In the genomic region with DNA sequence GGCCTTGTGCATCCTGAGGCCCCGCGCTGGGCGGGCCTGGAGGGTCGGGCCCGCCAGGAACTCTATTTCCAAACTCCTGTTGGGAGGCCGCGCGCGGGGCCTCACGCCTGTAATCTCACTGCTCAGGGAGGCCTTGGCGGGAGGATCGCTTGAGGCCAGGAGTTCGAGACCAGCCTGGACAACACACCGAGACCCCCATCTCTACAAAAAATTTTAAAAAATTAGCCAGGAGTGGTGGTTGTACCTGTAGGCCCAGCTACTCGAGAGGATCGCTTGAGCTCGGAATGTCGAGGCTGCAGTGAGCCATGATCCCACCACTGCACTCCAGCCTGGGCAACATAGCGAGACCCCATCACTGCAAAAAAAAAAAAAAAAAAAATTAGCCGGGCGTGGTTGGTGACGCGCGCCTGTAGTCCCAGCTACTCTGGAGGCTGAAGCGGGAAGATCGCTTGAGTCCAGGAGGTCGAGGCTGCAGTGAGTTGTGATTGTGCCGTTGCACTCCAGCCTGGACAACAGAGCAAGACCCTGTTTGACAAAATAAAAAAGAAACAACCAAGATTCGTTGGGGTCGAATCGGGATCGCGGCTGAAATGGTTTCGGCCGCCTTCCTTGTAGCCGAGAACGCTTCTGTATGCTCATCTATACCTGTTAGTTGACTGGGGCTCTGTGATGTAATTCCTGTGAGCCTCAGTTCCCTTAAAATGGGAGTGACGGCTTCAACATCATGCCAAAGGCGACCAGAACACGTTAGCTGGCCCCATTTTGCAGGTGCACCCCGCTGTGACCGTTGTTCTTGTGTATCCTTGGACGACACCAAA, we compare ENCODE assay signal across 1 cellular context.
A peak's percentile ranks its signal among the peaks of the same experiment; 100 is the strongest.
TF ChIP-seq lines count a peak whose summit lies in the region.

No MANE protein-coding gene starts in this region.

TF ChIP-seq in HEK293, 187 proteins besides CTCF, POLR2A, EP300 and RAD21 (continued from another document and continues in another):
- TF ChIP-seq ZIC2 (tag by site-specific recombination; IDR thresholded peaks at IDR 0.05) (peak; percentile 63; the same call in 1 of the 2 replicates), ZNF76 (tag by site-specific recombination; IDR thresholded peaks at IDR 0.05; ENCODE audit: borderline replicate concordance, low read depth) (no peak), ZNF391 (tag by site-specific recombination; IDR thresholded peaks at IDR 0.05; ENCODE audit: borderline replicate concordance, low read depth) (peak; percentile 30; the same call in 1 of the 2 replicates), ZNF707 (tag by site-specific recombination; IDR thresholded peaks at IDR 0.05) (0 out of 2 replicates have a peak, but pooled peaks have one; percentile 48), SCRT2 (tag by site-specific recombination; IDR thresholded peaks at IDR 0.05) (no peak), ZBTB6 (tag by site-specific recombination; IDR thresholded peaks at IDR 0.05) (0 out of 2 replicates have a peak, but pooled peaks have one; percentile 7), ZBTB7A (tag by site-specific recombination; IDR thresholded peaks at IDR 0.05; ENCODE audit: low read depth) (no peak; the same call in 1 of the 2 replicates), ZNF549 (tag by site-specific recombination; IDR thresholded peaks at IDR 0.05) (no peak), ZNF830 (tag by site-specific recombination; IDR thresholded peaks at IDR 0.05; ENCODE audit: low read depth) (no peak), SP3 (tag by site-specific recombination; IDR thresholded peaks at IDR 0.05) (peak; percentile 55; the same call in 1 of the 2 replicates), ZSCAN30 (tag by site-specific recombination; IDR thresholded peaks at IDR 0.05) (peak; percentile 1; the same call in 1 of the 2 replicates), ZNF645 (tag by site-specific recombination; IDR thresholded peaks at IDR 0.05) (no peak), ZBTB11 (tag by site-specific recombination; conservative IDR thresholded peaks at IDR 0.05; ENCODE audit: low read depth) (peak; percentile 55), ZNF555 (tag by site-specific recombination; conservative IDR thresholded peaks at IDR 0.05) (no peak), ZNF169 (tag by site-specific recombination; IDR thresholded peaks at IDR 0.05) (no peak), ZNF121 (tag by site-specific recombination; IDR thresholded peaks at IDR 0.05) (peak; percentile 100), ZNF324 (tag by site-specific recombination; IDR thresholded peaks at IDR 0.05) (0 out of 2 replicates have a peak, but pooled peaks have one; percentile 10), GLIS2 (tag by site-specific recombination; IDR thresholded peaks at IDR 0.05) (0 out of 2 replicates have a peak, but pooled peaks have one; percentile 7), PBX3 (CRISPR knock-in tag; IDR thresholded peaks at IDR 0.05) (0 out of 2 replicates have a peak, but pooled peaks have one; percentile 3), ZNF114 (tag by site-specific recombination; IDR thresholded peaks at IDR 0.05) (no peak), PATZ1 (tag by site-specific recombination; IDR thresholded peaks at IDR 0.05) (no peak), SP2 (tag by site-specific recombination; IDR thresholded peaks at IDR 0.05) (no peak; the same call in 1 of the 2 replicates), AEBP2 (tag by site-specific recombination; IDR thresholded peaks at IDR 0.05; ENCODE audit: borderline replicate concordance) (0 out of 2 replicates have a peak, but pooled peaks have one; percentile 9), ZFP3 (tag by site-specific recombination; IDR thresholded peaks at IDR 0.05; ENCODE audit: low read depth) (no peak), ZNF837 (tag by site-specific recombination; IDR thresholded peaks at IDR 0.05) (no peak), ZSCAN23 (tag by site-specific recombination; IDR thresholded peaks at IDR 0.05) (0 out of 2 replicates have a peak, but pooled peaks have one; percentile 7), YY1 (tag by site-specific recombination; IDR thresholded peaks at IDR 0.05) (no peak; the same call in 1 of the 2 replicates), ZNF146 (tag by site-specific recombination; IDR thresholded peaks at IDR 0.05) (0 out of 2 replicates have a peak, but pooled peaks have one; percentile 2), ZNF449 (tag by site-specific recombination; IDR thresholded peaks at IDR 0.05) (0 out of 2 replicates have a peak, but pooled peaks have one; percentile 46), ZNF501 (tag by site-specific recombination; IDR thresholded peaks at IDR 0.05) (no peak), KLF8 (tag by site-specific recombination; IDR thresholded peaks at IDR 0.05) (0 out of 2 replicates have a peak, but pooled peaks have one; percentile 7), MZF1 (tag by site-specific recombination; IDR thresholded peaks at IDR 0.05; ENCODE audit: borderline replicate concordance) (no peak)
- TF ChIP-seq, protein P1, sequence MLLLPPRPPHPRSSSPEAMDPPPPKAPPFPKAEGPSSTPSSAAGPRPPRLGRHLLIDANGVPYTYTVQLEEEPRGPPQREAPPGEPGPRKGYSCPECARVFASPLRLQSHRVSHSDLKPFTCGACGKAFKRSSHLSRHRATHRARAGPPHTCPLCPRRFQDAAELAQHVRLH (tag by site-specific recombination; IDR thresholded peaks at IDR 0.05) = peak; percentile 8; the same call in 1 of the 2 replicates
- TF ChIP-seq, protein P2, sequence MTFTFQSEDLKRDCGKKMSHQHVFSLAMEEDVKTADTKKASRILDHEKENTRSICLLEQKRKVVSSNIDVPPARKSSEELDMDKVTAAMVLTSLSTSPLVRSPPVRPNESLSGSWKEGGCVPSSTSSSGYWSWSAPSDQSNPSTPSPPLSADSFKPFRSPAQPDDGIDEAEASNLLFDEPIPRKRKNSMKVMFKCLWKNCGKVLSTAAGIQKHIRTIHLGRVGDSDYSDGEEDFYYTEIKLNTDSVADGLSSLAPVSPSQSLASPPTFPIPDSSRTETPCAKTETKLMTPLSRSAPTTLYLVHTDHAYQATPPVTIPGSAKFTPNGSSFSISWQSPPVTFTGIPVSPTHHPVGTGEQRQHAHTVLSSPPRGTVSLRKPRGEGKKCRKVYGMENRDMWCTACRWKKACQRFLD (tag by site-specific recombination; IDR thresholded peaks at IDR 0.05) = no peak
